Comparison of ENCODE assay signal across 23 cellular contexts in genomic region chr16:80375973-80376372, GRCh38.
DNase-seq lines count a peak whose midpoint lies in the region; ATAC-seq and TF ChIP-seq lines count a peak whose summit lies in the region.
"Had no signal": no experiment of that assay in that cellular context is flagged by ENCODE, and none has a peak within 500 bp of the region (broad histone marks: within the 10 kb centered on the region; RNA-seq: fewer than 3 reads in every experiment).

No MANE protein-coding gene starts in this region.

- peaks cover 4% of the 10 kb centered on the region for H3K27me3 Mint-ChIP-seq in activated naive CD8-positive, alpha-beta T cell treated with anti-CD3 and anti-CD28 coated beads for 36 hours

- ATAC-seq in HG02870 (IDR thresholded peaks at IDR 0.05; ENCODE audit: unreplicated experiment): no peak
- ATAC-seq: CD8-positive, alpha-beta T cell; GM23338 had no signal

- H3K9me3 Mint-ChIP-seq in activated naive CD8-positive, alpha-beta T cell treated with anti-CD3 and anti-CD28 coated beads for 36 hours: peaks cover 3% of the 10 kb centered on the region

- H3K4me3 Mint-ChIP-seq in activated naive CD8-positive, alpha-beta T cell treated with anti-CD3 and anti-CD28 coated beads for 36 hours: no peak overlapping the region
- H3K4me3 Mint-ChIP-seq: CD8-positive, alpha-beta T cell; GM23338 had no signal

- no peak overlapping the region for H3K27ac Mint-ChIP-seq in activated naive CD8-positive, alpha-beta T cell treated with anti-CD3 and anti-CD28 coated beads for 36 hours
- H3K27ac Mint-ChIP-seq: CD8-positive, alpha-beta T cell; GM23338 had no signal

- no peak for TF ChIP-seq CTCF in epithelial cell of esophagus (IDR thresholded peaks at IDR 0.05; ENCODE audit: insufficient read depth, low read depth, low read length, missing control alignments)

- H3K4me1 Mint-ChIP-seq in activated naive CD8-positive, alpha-beta T cell treated with anti-CD3 and anti-CD28 coated beads for 36 hours: no peaks in the 10 kb centered on the region

- no peak overlapping the region for H3K4me3 ChIP-seq in epithelial cell of esophagus (ENCODE audit: low read length)
- H3K4me3 ChIP-seq: BLaER1, GM23338, HAP-1, SK-N-MC had no signal

- DNase-seq in M059J (ENCODE audit: low read depth) (peak; percentile 3), epithelial cell of esophagus (ENCODE audit: low read depth) (peak; percentile 4), kidney glomerular epithelial cell (lab: John Stamatoyannopoulos, UW) (peak; percentile 10), C1 segment of cervical spinal cord (lab: John Stamatoyannopoulos, UW) (no peak), T1000 (lab: John Stamatoyannopoulos, UW) (no peak)
- DNase-seq in activated naive CD8-positive, alpha-beta T cell treated with anti-CD3 and anti-CD28 coated beads for 36 hours: no peak
- DNase-seq: Calu3; CD8-positive, alpha-beta T cell; DMS153; KG1; MV-4-11; NCI-H1105 treated with DMSO at 0.1 percent for 48 hours; NCI-H2029 treated with DMSO at 0.1 percent for 48 hours; NCI-H226; NCI-H510A treated with DMSO at 0.1 percent for 48 hours; NCI-H774; NK-92 treated with Interleukin-12 subunit alpha and Interleukin-12 subunit beta, amount 100 ng/mL, for 24 hours; SHP77 treated with DMSO at 0.1 percent for 48 hours had no signal

- H3K36me3 Mint-ChIP-seq in activated naive CD8-positive, alpha-beta T cell treated with anti-CD3 and anti-CD28 coated beads for 36 hours: no peaks in the 10 kb centered on the region
- H3K36me3 Mint-ChIP-seq: CD8-positive, alpha-beta T cell had no signal

Comparison
In these comparisons a context has a peak if more than half of its experiments do, and no peak if none do; other contexts are left out.
1. DNase-seq: peak in M059J (single experiment), epithelial cell of esophagus (single experiment) and kidney glomerular epithelial cell (single experiment); none in C1 segment of cervical spinal cord (0 of 14), T1000 (single experiment) and activated naive CD8-positive, alpha-beta T cell treated with anti-CD3 and anti-CD28 coated beads for 36 hours (single experiment).